ENCODE assay signal across 16 cellular contexts in the genomic region with DNA sequence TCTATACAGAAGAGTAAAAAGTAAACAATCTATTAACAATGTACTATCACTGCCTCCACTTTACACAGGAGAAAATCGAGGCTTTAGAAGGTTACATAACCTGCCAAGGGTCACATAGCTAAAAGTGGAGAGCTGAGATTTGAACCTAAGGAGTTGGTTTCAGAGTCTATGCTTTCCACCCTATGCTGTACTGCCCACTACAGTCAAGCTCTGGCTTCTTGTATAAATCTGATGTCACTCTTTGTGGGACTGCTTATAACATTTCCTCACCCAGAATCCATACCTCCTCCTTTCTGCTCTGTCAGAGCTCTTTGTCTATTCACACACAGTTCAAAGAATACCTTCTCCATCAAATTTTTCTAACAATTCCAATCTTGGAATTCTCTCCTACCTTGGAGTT.
DNase-seq lines count a peak whose midpoint lies in the region; ATAC-seq, FAIRE-seq and TF ChIP-seq lines count a peak whose summit lies in the region.
"Had no signal": no experiment of that assay in that cellular context is flagged by ENCODE, and none has a peak within 500 bp of the region (broad histone marks: within the 10 kb centered on the region; RNA-seq: fewer than 3 reads in every experiment).

No MANE protein-coding gene starts in this region.

- TF ChIP-seq RAD21 in A549 (conservative IDR thresholded peaks at IDR 0.05 in 1 of 2, IDR thresholded peaks at IDR 0.05 in 1 of 2): peak; percentile 24 to 42; a peak in 3 of 5 replicates

- intact Hi-C loops in CD4-positive, alpha-beta T cell (cut with DNase I, micrococcal nuclease): loop anchor here (5.0 kb wide), 4 partner anchors 36 to 71 kb away; no protein-coding TSS in a partner anchor
- intact Hi-C loops in psoas muscle (cut with DNase I): loop anchor here in 1 of 2 donors (5.0 kb wide), 1 partner anchor 36 kb away; no protein-coding TSS in a partner anchor

- no peak overlapping the region for H3K27ac Mint-ChIP-seq in CD4-positive, alpha-beta T cell
- peak overlapping the region; percentile 27 for H3K27ac Mint-ChIP-seq in T-helper 17 cell
- H3K27ac Mint-ChIP-seq: CD14-positive monocyte, H9 had no signal

- no peak for FAIRE-seq in A549 (lab: Jason Lieb, UNC)
- FAIRE-seq: G401.6, GM12891, HTR-8/SVneo had no signal

- no peaks in the 10 kb centered on the region for H3K9me3 Mint-ChIP-seq in CD4-positive, alpha-beta T cell
- H3K9me3 Mint-ChIP-seq: CD14-positive monocyte, H9 had no signal

- POLR2A ChIA-PET in A549 (lab: Yijun Ruan, JAX): no interaction called here
- POLR2A ChIA-PET in CD4-positive, alpha-beta T cell (lab: Charles Lee): interaction anchor here (0.9 to 1.3 kb wide), 3 partner anchors 42 to 48 kb away, joined by 3 to 4 read pairs (median 3); no protein-coding TSS in a partner anchor

- no peak overlapping the region for H3K4me3 Mint-ChIP-seq in CD4-positive, alpha-beta T cell
- no peak overlapping the region for H3K4me3 Mint-ChIP-seq in T-helper 17 cell
- H3K4me3 Mint-ChIP-seq: CD14-positive monocyte, H9 had no signal

- DNase-seq in A549 (ENCODE audit: low read depth in 1 of 2, low spot score in 1 of 2): peak in 1 of 2 experiments; percentile 76
- no peak for DNase-seq in CD4-positive, alpha-beta T cell
- DNase-seq in T-helper 17 cell: no peak
- DNase-seq in psoas muscle: no peak
- no peak for DNase-seq in DMS53 treated with DMSO at 0.1 percent for 48 hours (lab: John Stamatoyannopoulos, UW; ENCODE audit: unreplicated experiment)
- DNase-seq in DMS153 (lab: John Stamatoyannopoulos, UW): no peak
- DNase-seq: Calu3, DMS 273 treated with DMSO at 0.1 percent for 48 hours, DMS79 treated with DMSO at 0.1 percent for 48 hours, EL, GOT3, H9 had no signal

- no peak for TF ChIP-seq POLR2A in A549 (IDR thresholded peaks at IDR 0.05; ENCODE audit: low read length)

- H3K9me3 ChIP-seq in A549 (no peaks in the 10 kb centered on the region), T-helper 17 cell (ENCODE audit: control insufficient read depth, low read length, poor library complexity, severe bottlenecking) (no peaks in the 10 kb centered on the region), psoas muscle (no peaks in the 10 kb centered on the region)
- H3K9me3 ChIP-seq in CD4-positive, alpha-beta T cell (ENCODE audit: control insufficient read depth, low read length): no peaks in the 10 kb centered on the region

- CTCF ChIA-PET in A549 (lab: Yijun Ruan, JAX): interaction anchor here (0.7 to 1.9 kb wide), 3 partner anchors 25 to 88 kb away, joined by 3 to 6 read pairs (median 5); no protein-coding TSS in a partner anchor
- CTCF ChIA-PET in CD4-positive, alpha-beta T cell (lab: Charles Lee): interaction anchor here (1.0 to 1.8 kb wide), 9 partner anchors 11 to 199 kb away, joined by 3 to 7 read pairs (median 3); no protein-coding TSS in a partner anchor

- H3K4me3 ChIP-seq in A549 (no peak overlapping the region), psoas muscle (no peak overlapping the region)

- no peaks in the 10 kb centered on the region for H3K36me3 ChIP-seq in psoas muscle (ENCODE audit: insufficient read depth in 1 of 2, low read depth in 1 of 2)

- peak; percentile 58 to 79 for ATAC-seq in A549
- ATAC-seq in CD4-positive, alpha-beta T cell (ENCODE audit: poor library complexity): peak; percentile 41
- no peak for ATAC-seq in T-helper 17 cell
- peak in 3 of 4 donors; percentile 21 to 34 (median 30) for ATAC-seq in psoas muscle

- no peaks in the 10 kb centered on the region for H3K4me1 Mint-ChIP-seq in CD4-positive, alpha-beta T cell (ENCODE audit: low read depth)
- peaks cover 4% of the 10 kb centered on the region for H3K4me1 Mint-ChIP-seq in T-helper 17 cell
- H3K4me1 Mint-ChIP-seq: H9 had no signal

- peaks cover 3% of the 10 kb centered on the region for H3K27me3 Mint-ChIP-seq in CD4-positive, alpha-beta T cell
- H3K27me3 Mint-ChIP-seq in T-helper 17 cell: no peaks in the 10 kb centered on the region

- no peaks in the 10 kb centered on the region for H3K36me3 Mint-ChIP-seq in CD4-positive, alpha-beta T cell (ENCODE audit: low read depth)
- H3K36me3 Mint-ChIP-seq in T-helper 17 cell (ENCODE audit: low read depth): peaks cover 3% of the 10 kb centered on the region
- H3K36me3 Mint-ChIP-seq: CD14-positive monocyte had no signal

- peak overlapping the region; percentile 30 for H3K4me2 ChIP-seq in A549

- WGBS in A549 (ENCODE audit: missing lambda C conversion rate): 9% methylated on average over 1 of the region's 1 CpG
- WGBS in psoas muscle, 3 donors: 58 to 86% (median 59%) methylated on average over 1 of the region's 1 CpG

- no peak for TF ChIP-seq EP300 in A549 (IDR thresholded peaks at IDR 0.05)

- no peaks in the 10 kb centered on the region for H3K27me3 ChIP-seq in CD4-positive, alpha-beta T cell (ENCODE audit: control insufficient read depth, insufficient read depth, low read length)
- no peaks in the 10 kb centered on the region for H3K27me3 ChIP-seq in psoas muscle (ENCODE audit: insufficient read depth in 3 of 3, low read length in 2 of 3)

- H3K27ac ChIP-seq in A549: peak overlapping the region; percentile 80 to 98
- no peak overlapping the region for H3K27ac ChIP-seq in CD4-positive, alpha-beta T cell (ENCODE audit: low read depth, low read length)
- H3K27ac ChIP-seq in psoas muscle: no peak overlapping the region

- TF ChIP-seq CTCF in A549 (IDR thresholded peaks at IDR 0.05): peak; percentile 12; the same call in 1 of the 3 replicates
- TF ChIP-seq CTCF in CD4-positive, alpha-beta T cell (IDR thresholded peaks at IDR 0.05): no peak
- TF ChIP-seq CTCF in psoas muscle (IDR thresholded peaks at IDR 0.05): no peak

- H3K4me1 ChIP-seq in A549: peaks cover 94% of the 10 kb centered on the region
- peaks cover 24% of the 10 kb centered on the region for H3K4me1 ChIP-seq in psoas muscle

TF ChIP-seq in A549, 52 proteins besides CTCF, POLR2A, EP300 and RAD21:
- TF ChIP-seq KDM5A (IDR thresholded peaks at IDR 0.05): no peak
- 0 out of 2 replicates have a peak, but pooled peaks have one; percentile 13 for TF ChIP-seq HOXA7 (CRISPR knock-in tag; IDR thresholded peaks at IDR 0.05)

Comparison
In these comparisons a context has a peak if more than half of its experiments do, and no peak if none do; other contexts are left out.
1. H3K27ac ChIP-seq: peak in A549 (2 of 2); none in CD4-positive, alpha-beta T cell (single experiment) and psoas muscle (single experiment).